Comparison of ENCODE assay signal across 26 cellular contexts in genomic region chr4:162634390-162634789, GRCh38.
"Had no signal": no experiment of that assay in that cellular context is flagged by ENCODE, and none has a peak within 500 bp of the region (broad histone marks: within the 10 kb centered on the region; RNA-seq: fewer than 3 reads in every experiment).

No MANE protein-coding gene starts in this region.

- DNase-seq: activated CD4-positive, alpha-beta T cell treated with anti-CD3 and anti-CD28 coated beads, Interleukin-2, amount 10 ng/mL, durations not matched to agents 24 days and 14 days; activated CD4-positive, alpha-beta T cell treated with anti-CD3 and anti-CD28 coated beads, Interleukin-2, amount 50 U/mL, for 4 hours; activated CD4-positive, CD25-positive, alpha-beta regulatory T cell; activated CD8-positive, alpha-beta T cell treated with anti-CD3 and anti-CD28 coated beads for 36 hours; activated gamma-delta T cell treated with Interleukin-2 at 50 U/mL for 16 hours; activated naive CD4-positive, alpha-beta T cell treated with anti-CD3 and anti-CD28 coated beads for 36 hours; activated T-cell treated with anti-CD3 and anti-CD28 coated beads, Interleukin-2, amount 50 U/mL, for 1 hour; activated T-cell treated with anti-CD3 and anti-CD28 coated beads, Interleukin-2, amount 50 U/mL, for 72 hours; adrenal gland; caudate nucleus; NCI-H1092 treated with DMSO at 0.1 percent for 48 hours; NCI-H1417; NCI-H146; NCI-H187 treated with DMSO at 0.1 percent for 48 hours; NCI-H2081 treated with DMSO at 0.1 percent for 48 hours; NCI-H345; NCI-H524 treated with DMSO at 0.1 percent for 48 hours; SHP77; SJCRH30; T1000; WERI-Rb-1 had no signal

- H3K4me3 Mint-ChIP-seq: activated CD4-positive, alpha-beta T cell treated with anti-CD3 and anti-CD28 coated beads, Interleukin-2, amount 10 ng/mL, durations not matched to agents 24 days and 14 days; activated CD8-positive, alpha-beta T cell treated with anti-CD3 and anti-CD28 coated beads for 36 hours; activated naive CD4-positive, alpha-beta T cell treated with anti-CD3 and anti-CD28 coated beads for 36 hours; activated T-cell treated with anti-CD3 and anti-CD28 coated beads, Interleukin-2, amount 50 U/mL, for 72 hours; activated T-helper 17 cell treated with anti-CD3 and anti-CD28 coated beads, Interleukin-2, amount 50 U/mL, for 72 hours; brain had no signal

- H3K4me1 ChIP-seq: adrenal gland, SJCRH30 had no signal

- H3K4me3 ChIP-seq: adrenal gland, K562, SJCRH30, SK-N-MC had no signal

- H3K27me3 ChIP-seq: adrenal gland, SJCRH30 had no signal

- H3K36me3 Mint-ChIP-seq: activated naive CD4-positive, alpha-beta T cell treated with anti-CD3 and anti-CD28 coated beads, Interleukin-2, amount 50 U/mL, for 72 hours; brain had no signal

- H3K27ac ChIP-seq: adrenal gland, SJCRH30, SK-N-MC, WERI-Rb-1 had no signal

- H3K9me3 Mint-ChIP-seq: activated CD4-positive, alpha-beta T cell treated with anti-CD3 and anti-CD28 coated beads, Interleukin-2, amount 10 ng/mL, durations not matched to agents 24 days and 14 days; brain had no signal

- H3K4me1 Mint-ChIP-seq: activated CD4-positive, alpha-beta T cell treated with anti-CD3 and anti-CD28 coated beads, Interleukin-2, amount 10 ng/mL, durations not matched to agents 24 days and 14 days; activated T-helper 17 cell treated with anti-CD3 and anti-CD28 coated beads, Interleukin-2, amount 50 U/mL, for 72 hours; brain had no signal

- H3K36me3 ChIP-seq: adrenal gland, SJCRH30, WERI-Rb-1 had no signal

- H3K9me3 ChIP-seq: adrenal gland, SJCRH30 had no signal

- H3K27me3 Mint-ChIP-seq: activated CD4-positive, alpha-beta T cell treated with anti-CD3 and anti-CD28 coated beads, Interleukin-2, amount 10 ng/mL, durations not matched to agents 24 days and 14 days; activated CD8-positive, alpha-beta T cell treated with anti-CD3 and anti-CD28 coated beads for 36 hours; activated T-helper 17 cell treated with anti-CD3 and anti-CD28 coated beads, Interleukin-2, amount 50 U/mL, for 72 hours; brain had no signal

- H3K27ac Mint-ChIP-seq: activated CD4-positive, alpha-beta T cell treated with anti-CD3 and anti-CD28 coated beads, Interleukin-2, amount 10 ng/mL, durations not matched to agents 24 days and 14 days; activated CD8-positive, alpha-beta T cell treated with anti-CD3 and anti-CD28 coated beads for 36 hours; activated naive CD4-positive, alpha-beta T cell treated with anti-CD3 and anti-CD28 coated beads for 36 hours; activated naive CD4-positive, alpha-beta T cell treated with anti-CD3 and anti-CD28 coated beads, Interleukin-2, amount 50 U/mL, for 72 hours; activated T-cell treated with anti-CD3 and anti-CD28 coated beads, Interleukin-2, amount 50 U/mL, for 72 hours; activated T-helper 17 cell treated with anti-CD3 and anti-CD28 coated beads, Interleukin-2, amount 50 U/mL, for 72 hours; brain had no signal
